9 cellular contexts compared by ENCODE assay signal in genomic region chr6:41278699-41279405, GRCh38. TPM values are rescaled to one million over a fixed set of nuclear protein-coding genes. Genes with fewer than 3 reads are reported as not detected.
DNase-seq lines count a peak whose midpoint lies in the region; ATAC-seq and TF ChIP-seq lines count a peak whose summit lies in the region.
"Had no signal": no experiment of that assay in that cellular context is flagged by ENCODE, and none has a peak within 500 bp of the region (broad histone marks: within the 10 kb centered on the region; RNA-seq: fewer than 3 reads in every experiment).

No MANE protein-coding gene starts in this region.

- H3K4me3 ChIP-seq in OCI-LY7 (ENCODE audit: low read depth, low read length, poor library complexity, severe bottlenecking) (no peak overlapping the region), retinal pigment epithelial cell (ENCODE audit: low read length) (no peak overlapping the region)
- H3K4me3 ChIP-seq: tibial artery had no signal

- H4K20me1 ChIP-seq in OCI-LY7 (ENCODE audit: insufficient read depth, low read length): no peaks in the 10 kb centered on the region

- H3K79me2 ChIP-seq in OCI-LY7 (ENCODE audit: insufficient read depth, low read depth, low read length): no peaks in the 10 kb centered on the region

- H2AFZ ChIP-seq in OCI-LY7 (ENCODE audit: low read length): no peak overlapping the region

- no peaks in the 10 kb centered on the region for H3K9me2 ChIP-seq in OCI-LY7 (ENCODE audit: insufficient read depth, low read length)

- peak; percentile 32 for ATAC-seq in foreskin keratinocyte
- no peak for ATAC-seq in HG03378 (IDR thresholded peaks at IDR 0.05; ENCODE audit: unreplicated experiment)

- TF ChIP-seq CTCF in OCI-LY7 (conservative IDR thresholded peaks at IDR 0.05; ENCODE audit: low read length): peak; percentile 80
- peak; percentile 59 for TF ChIP-seq CTCF in foreskin keratinocyte (conservative IDR thresholded peaks at IDR 0.05)
- peak; percentile 72 for TF ChIP-seq CTCF in retinal pigment epithelial cell (conservative IDR thresholded peaks at IDR 0.05; ENCODE audit: low read depth, low read length)

- peaks cover 22% of the 10 kb centered on the region for H3K27me3 ChIP-seq in foreskin keratinocyte

- no peaks in the 10 kb centered on the region for H3K9me3 ChIP-seq in OCI-LY7 (ENCODE audit: low read length)
- H3K9me3 ChIP-seq: tibial artery had no signal

- BruUV-seq in OCI-LY7 (replicated peaks; lab: Mats Ljungman, UMichigan): no TSS peak

- DNase-seq in COR-L47 (lab: John Stamatoyannopoulos, UW): peak; percentile 57
- peak; percentile 22 for DNase-seq in HuH-7.5 (ENCODE audit: low spot score)
- peak; percentile 72 for DNase-seq in OCI-LY7 (ENCODE audit: low spot score)
- DNase-seq in activated T-cell treated with anti-CD3 and anti-CD28 coated beads for 1 hour (ENCODE audit: low read depth): peak; percentile 51
- DNase-seq in foreskin keratinocyte: peak in 1 of 2 donors; percentile 29
- no peak for DNase-seq in retinal pigment epithelial cell (ENCODE audit: low read depth)
- no peak for DNase-seq in GOT3 (lab: John Stamatoyannopoulos, UW)

- no peaks in the 10 kb centered on the region for H3K4me1 ChIP-seq in OCI-LY7 (ENCODE audit: insufficient read depth, low read length, poor library complexity, severe bottlenecking)
- H3K4me1 ChIP-seq in foreskin keratinocyte: no peaks in the 10 kb centered on the region
- H3K4me1 ChIP-seq: tibial artery had no signal

- intact Hi-C loops in OCI-LY7 (cut with micrococcal nuclease; ENCODE audit: unreplicated experiment): loop anchor here (1.0 kb wide), 1 partner anchor 39 kb away; no protein-coding TSS in a partner anchor

- CTCF ChIA-PET in OCI-LY7 (lab: Charles Lee; ENCODE audit: unreplicated experiment): no interaction called here

- POLR2A ChIA-PET in OCI-LY7 (lab: Charles Lee): interaction anchor here (0.6 to 0.8 kb wide), 4 partner anchors 17 to 167 kb away, joined by 3 read pairs; no protein-coding TSS in a partner anchor

- H3K4me2 ChIP-seq in OCI-LY7 (ENCODE audit: low read length): no peak overlapping the region

- H3K27ac ChIP-seq in OCI-LY7 (ENCODE audit: low read depth, low read length, poor library complexity, severe bottlenecking) (no peak overlapping the region), foreskin keratinocyte (no peak overlapping the region)
- H3K27ac ChIP-seq: tibial artery had no signal

- no peaks in the 10 kb centered on the region for H3K36me3 ChIP-seq in OCI-LY7 (ENCODE audit: insufficient read depth, low read length)
- H3K36me3 ChIP-seq: tibial artery had no signal

RNA-seq across cellular contexts. Expression of gene TREM1, which starts 7.6 kb away (rescaled TPM):
- total RNA-seq in OCI-LY7 (2014; rRNA removed; shearing (Covaris generic)): 0.19 TPM in 1 of 2 replicates, not detected in the other
- total RNA-seq in OCI-LY7 (2022): 0.51 and 0.55 TPM in 2 replicates
- not detected in 2 replicates for total RNA-seq in foreskin keratinocyte
- polyA plus RNA-seq in foreskin keratinocyte: not detected in 2 replicates

RNA-seq across cellular contexts. Expression of gene TREML4, which starts 50.7 kb away (rescaled TPM):
- not detected in 2 replicates for total RNA-seq in OCI-LY7 (2014; rRNA removed; shearing (Covaris generic))
- total RNA-seq in OCI-LY7 (2022) (not detected in 2 replicates), foreskin keratinocyte (not detected in 2 replicates)
- not detected in 2 replicates for polyA plus RNA-seq in foreskin keratinocyte

RNA-seq across cellular contexts. Expression of gene NCR2, which starts 56.6 kb away (rescaled TPM):
- total RNA-seq in OCI-LY7 (2014; rRNA removed; shearing (Covaris generic)): not detected in 2 replicates
- not detected in 2 replicates for total RNA-seq in OCI-LY7 (2022)
- not detected in 2 replicates for total RNA-seq in foreskin keratinocyte
- polyA plus RNA-seq in foreskin keratinocyte: not detected in 2 replicates

Comparison
In these comparisons a context has a peak if more than half of its experiments do, and no peak if none do; other contexts are left out.
1. DNase-seq: peak in COR-L47 (single experiment), HuH-7.5 (single experiment), OCI-LY7 (single experiment) and activated T-cell treated with anti-CD3 and anti-CD28 coated beads for 1 hour (single experiment); none in retinal pigment epithelial cell (single experiment) and GOT3 (single experiment).
2. Peak in every context shown above with its lines, with median percentiles within 50 percentile points of each other: CTCF ChIP-seq.